1 cellular context compared by ENCODE assay signal in genomic region chr19:12783849-12784393, GRCh38.
TF ChIP-seq lines count a peak whose summit lies in the region.

No MANE protein-coding gene starts in this region.

TF ChIP-seq in K562, 482 proteins besides CTCF, POLR2A, EP300 and RAD21:
- TF ChIP-seq WHSC1 (IDR thresholded peaks at IDR 0.05; ENCODE audit: low read length) (no peak), POLR2H (tag; IDR thresholded peaks at IDR 0.05; ENCODE audit: low read depth) (no peak), NKRF (IDR thresholded peaks at IDR 0.05; ENCODE audit: borderline replicate concordance) (no peak), NCOR1 (IDR thresholded peaks at IDR 0.05) (peak; percentile 51), MYNN (IDR thresholded peaks at IDR 0.05) (0 out of 2 replicates have a peak, but pooled peaks have one; percentile 25), MYNN (CRISPR knock-in tag; IDR thresholded peaks at IDR 0.05) (no peak), ZNF740 (CRISPR knock-in tag; IDR thresholded peaks at IDR 0.05) (no peak; the same call in 1 of the 2 replicates), ZNF740 (tag; IDR thresholded peaks at IDR 0.05) (0 out of 4 replicates have a peak, but pooled peaks of 1 of the 2 experiments have one; percentile 16), VEZF1 (CRISPR knock-in tag; IDR thresholded peaks at IDR 0.05) (peak; percentile 17; the same call in 1 of the 2 replicates), CBX1 (IDR thresholded peaks at IDR 0.05; ENCODE audit: low read depth) (no peak), NCOA4 (IDR thresholded peaks at IDR 0.05; ENCODE audit: partially characterized antibody) (no peak), SREBF2 (CRISPR knock-in tag; IDR thresholded peaks at IDR 0.05) (0 out of 2 replicates have a peak, but pooled peaks have one; percentile 37), ZNF609 (CRISPR knock-in tag; IDR thresholded peaks at IDR 0.05; ENCODE audit: borderline replicate concordance) (no peak), ZFX (CRISPR knock-in tag; IDR thresholded peaks at IDR 0.05) (peak; percentile 40; the same call in 1 of the 2 replicates), ZSCAN29 (IDR thresholded peaks at IDR 0.05) (0 out of 2 replicates have a peak, but pooled peaks have one; percentile 37), NR2C2 (CRISPR knock-in tag; IDR thresholded peaks at IDR 0.05) (no peak), NR2C2 (tag; IDR thresholded peaks at IDR 0.05) (0 out of 2 replicates have a peak, but pooled peaks have one; percentile 3), EGR1 (conservative IDR thresholded peaks at IDR 0.05) (peak; percentile 68), ZBTB11 (CRISPR knock-in tag; IDR thresholded peaks at IDR 0.05) (peak in 1 of 3 experiments; percentile 15; a peak in 1 of 6 replicates), SRSF9 (IDR thresholded peaks at IDR 0.05; ENCODE audit: borderline replicate concordance, low read depth, low read length) (no peak), RBFOX2 (IDR thresholded peaks at IDR 0.05; ENCODE audit: low read depth, low read length) (peak; percentile 46), ZNF311 (CRISPR knock-in tag; IDR thresholded peaks at IDR 0.05) (no peak), ZNF699 (CRISPR knock-in tag; IDR thresholded peaks at IDR 0.05; ENCODE audit: insufficient replicate concordance) (no peak)
